Comparison of ENCODE assay signal across 24 cellular contexts in genomic region chr2:47093626-47094025, GRCh38.
"Had no signal": no experiment of that assay in that cellular context is flagged by ENCODE, and none has a peak within 500 bp of the region (broad histone marks: within the 10 kb centered on the region; RNA-seq: fewer than 3 reads in every experiment).

No MANE protein-coding gene starts in this region.

- H3K36me3 ChIP-seq: Peyer's patch, SJCRH30 had no signal

- H3K9ac ChIP-seq: KMS-11, SK-N-SH had no signal

- H3K4me2 ChIP-seq: KMS-11, SK-N-SH had no signal

- H3K9me3 ChIP-seq: Peyer's patch, SJCRH30, SK-N-SH had no signal

- H3K27me3 ChIP-seq: Peyer's patch, SJCRH30 had no signal

- H3K4me3 ChIP-seq: Peyer's patch, SJCRH30 had no signal

- H3K27ac ChIP-seq: KMS-11, Peyer's patch, RWPE1, SJCRH30, VCaP had no signal

- DNase-seq: activated CD4-positive, alpha-beta memory T cell treated with anti-CD3 and anti-CD28 coated beads for 36 hours; activated CD4-positive, alpha-beta T cell treated with anti-CD3 and anti-CD28 coated beads, Interleukin-2, amount 10 ng/mL, durations not matched to agents 7 days and 5 days; activated CD4-positive, CD25-positive, alpha-beta regulatory T cell; activated gamma-delta T cell treated with Interleukin-2 at 50 U/mL for 16 hours; activated naive CD4-positive, alpha-beta T cell treated with anti-CD3 and anti-CD28 coated beads, Interleukin-2, amount 10 ng/mL, durations not matched to agents 7 days and 5 days; activated naive CD8-positive, alpha-beta T cell treated with anti-CD3 and anti-CD28 coated beads for 36 hours; activated T-cell treated with anti-CD3 and anti-CD28 coated beads, Interleukin-2, amount 50 U/mL, for 72 hours; NCI-H1092 treated with DMSO at 0.1 percent for 48 hours; NCI-H1417 treated with DMSO at 0.1 percent for 48 hours; NCI-H1694; NCI-H2029; NCI-H2107; NCI-H2171 treated with DMSO at 0.1 percent for 48 hours; NCI-H226; NCI-H69; NK-92 treated with Interleukin-12 subunit alpha and Interleukin-12 subunit beta, amount 100 ng/mL, for 24 hours; Peyer's patch; Right ventricle myocardium superior; SJCRH30; SK-N-SH; T-helper 1 cell had no signal
